ENCODE assay signal across 8 cellular contexts in genomic region chr9:34991833-34992375, GRCh38. TPM values are rescaled to one million over a fixed set of nuclear protein-coding genes. Genes with fewer than 3 reads are reported as not detected.
DNase-seq lines count a peak whose midpoint lies in the region; ATAC-seq and TF ChIP-seq lines count a peak whose summit lies in the region.

No MANE protein-coding gene starts in this region.

- H3K27me3 ChIP-seq in adrenal gland (no peaks in the 10 kb centered on the region), transverse colon (no peaks in the 10 kb centered on the region)

- in situ Hi-C loops in transverse colon (cut with MboI; ENCODE audit: low pct_ligation_motif_present in 1 of 4, low pct_unique_long_range_greater_than_20kb in 1 of 4, low sequenced_read_pairs in 3 of 4), result loop anchor here in 2 of 4 donors (25.0 kb wide), 2 partner anchors 105 to 695 kb away; partner anchors contain the start of gene TPM2 (in 1 of the 2)

- H3K27ac ChIP-seq in adrenal gland, result peak overlapping the region; percentile 63 to 95 (median 70)
- peak overlapping the region; percentile 90 to 96 (median 94) for H3K27ac ChIP-seq in transverse colon

- no peak overlapping the region for H3K4me3 ChIP-seq in adrenal gland
- no peak overlapping the region for H3K4me3 ChIP-seq in transverse colon

- ATAC-seq in GM18520 (IDR thresholded peaks at IDR 0.05; ENCODE audit: unreplicated experiment), result no peak

- intact Hi-C loops in adrenal gland (cut with DNase I), result loop anchor here in 1 of 2 donors (10.0 kb wide), 1 partner anchor 73 kb away; no protein-coding TSS in a partner anchor
- intact Hi-C loops in transverse colon (cut with DNase I; ENCODE audit: low total_unique reads), result no loop called here

- TF ChIP-seq CTCF in adrenal gland (IDR thresholded peaks at IDR 0.05), result peak in 2 of 6 experiments; percentile 0 to 15
- TF ChIP-seq CTCF in transverse colon (IDR thresholded peaks at IDR 0.05), result no peak

- H3K9me3 ChIP-seq in adrenal gland (replicated peaks in 1 of 3), result no peaks in the 10 kb centered on the region
- H3K9me3 ChIP-seq in transverse colon, result no peaks in the 10 kb centered on the region

- TF ChIP-seq EP300 in transverse colon (IDR thresholded peaks at IDR 0.05; ENCODE audit: low read depth), result no peak

- TF ChIP-seq POLR2A in adrenal gland (IDR thresholded peaks at IDR 0.05), result peak in 1 of 2 donors; percentile 4
- no peak for TF ChIP-seq POLR2A in transverse colon (IDR thresholded peaks at IDR 0.05)

- H3K4me1 ChIP-seq in adrenal gland (replicated peaks in 1 of 2), result peaks cover 40 to 57% of the 10 kb centered on the region in 2 donors
- H3K4me1 ChIP-seq in transverse colon, result peaks cover 22 to 59% (median 45%) of the 10 kb centered on the region in 4 donors

- H3K36me3 ChIP-seq in adrenal gland (replicated peaks in 1 of 2) (peaks cover 0 to 10% of the 10 kb centered on the region in 2 donors), transverse colon (no peaks in the 10 kb centered on the region)

- DNase-seq in activated T-cell treated with anti-CD3 and anti-CD28 coated beads, Interleukin-2, amount 50 U/mL, for 1 hour, result peak; percentile 33
- DNase-seq in activated T-cell treated with anti-CD3 and anti-CD28 coated beads for 4 hours (no peak), adrenal gland (peak; percentile 46 to 86 (median 65)), iPS-NIHi7 (ENCODE audit: extremely low spot score) (peak; percentile 51), transverse colon (no peak), globus pallidus (ENCODE audit: low spot score) (no peak), activated gamma-delta T cell treated with Interleukin-2 at 50 U/mL for 16 hours (no peak)

- WGBS in adrenal gland, 4 donors, result 47 to 75% (median 65%) methylated on average over 5 to 7 of the region's 7 CpGs
- WGBS in transverse colon (ENCODE audit: low coverage in 1 of 2), 2 donors, result 66 to 100% methylated on average over 1 to 7 of the region's 7 CpGs

RNA-seq across cellular contexts. Expression of gene DNAJB5, which starts 2.4 kb away (rescaled TPM):
- total RNA-seq in adrenal gland (10 to 100 TPM in 7 of 8 donors, 1 to 10 TPM in 1; 9.0 to 22.4 (median 14.1) TPM), transverse colon (10 to 100 TPM in 2 of 4 donors, 1 to 10 TPM in 2; 4.1 to 22.5 (median 10.2) TPM)
- 10 to 100 TPM; 13.4 to 19.8 (median 16.6) TPM for polyA plus RNA-seq in adrenal gland

RNA-seq across cellular contexts. Expression of gene PHF24, which starts 33.8 kb away (rescaled TPM):
- total RNA-seq in adrenal gland (1 to 10 TPM in 1 of 8 donors, under 1 TPM in 6, not detected in 1; 0.09 to 1.7 (median 0.18) TPM), transverse colon (under 1 TPM in 2 of 4 donors, not detected in 2; 0.16 to 0.27 TPM)
- polyA plus RNA-seq in adrenal gland, result under 1 TPM; 0.13 to 0.16 (median 0.16) TPM

Comparison
In these comparisons a context has a peak if more than half of its experiments do, and no peak if none do; other contexts are left out.
1. DNase-seq: peak in activated T-cell treated with anti-CD3 and anti-CD28 coated beads, Interleukin-2, amount 50 U/mL, for 1 hour (single experiment), adrenal gland (7 of 7) and iPS-NIHi7 (single experiment); none in activated T-cell treated with anti-CD3 and anti-CD28 coated beads for 4 hours (single experiment), transverse colon (single experiment), globus pallidus (single experiment) and activated gamma-delta T cell treated with Interleukin-2 at 50 U/mL for 16 hours (single experiment).